1 cellular context compared by ENCODE assay signal in the genomic region with DNA sequence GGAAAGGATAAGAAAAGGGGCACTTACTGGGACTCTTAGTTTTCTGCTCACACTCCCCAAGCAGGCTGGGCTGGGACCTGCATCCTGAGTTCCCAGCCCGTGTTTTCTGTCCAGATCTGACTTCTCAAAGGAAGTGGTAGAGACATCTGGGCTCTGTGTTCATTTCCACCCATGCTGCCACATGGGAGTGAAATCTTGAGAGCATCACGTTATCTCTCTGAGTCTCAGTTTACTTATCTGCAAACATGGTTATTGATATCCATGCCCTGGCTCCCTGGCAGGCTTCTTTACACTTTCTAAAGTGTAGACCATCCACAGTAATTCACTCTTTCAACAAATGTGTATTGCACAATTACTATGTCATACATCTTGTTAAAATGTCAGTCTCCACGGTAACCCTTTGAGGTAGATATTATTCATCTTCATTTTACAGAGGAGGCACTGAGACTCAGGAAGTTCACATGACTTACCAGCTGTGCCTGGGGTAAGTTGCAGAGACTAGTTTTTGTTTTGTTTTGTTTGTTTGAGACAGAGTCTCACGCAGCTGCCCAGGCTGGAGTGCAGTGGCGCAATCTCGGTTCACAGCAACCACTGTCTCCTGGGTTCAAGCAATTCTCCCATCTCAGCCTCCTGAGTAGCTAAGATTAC.
TF ChIP-seq lines count a peak whose summit lies in the region.

No MANE protein-coding gene starts in this region.

TF ChIP-seq in A549, 52 proteins besides CTCF, POLR2A, EP300 and RAD21 (continued from another document):
- TF ChIP-seq, protein P1, sequence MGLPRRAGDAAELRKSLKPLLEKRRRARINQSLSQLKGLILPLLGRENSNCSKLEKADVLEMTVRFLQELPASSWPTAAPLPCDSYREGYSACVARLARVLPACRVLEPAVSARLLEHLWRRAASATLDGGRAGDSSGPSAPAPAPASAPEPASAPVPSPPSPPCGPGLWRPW (IDR thresholded peaks at IDR 0.05) = peak; percentile 49; the same call in 1 of the 2 replicates
- TF ChIP-seq CHD2 (IDR thresholded peaks at IDR 0.05; ENCODE audit: low read length, partially characterized antibody) = no peak
- no peak for TF ChIP-seq FOSL2 (IDR thresholded peaks at IDR 0.05)
- peak; percentile 44; the same call in 1 of the 2 replicates for TF ChIP-seq FOSL2 (CRISPR knock-in tag; IDR thresholded peaks at IDR 0.05)
- TF ChIP-seq, protein P2, sequence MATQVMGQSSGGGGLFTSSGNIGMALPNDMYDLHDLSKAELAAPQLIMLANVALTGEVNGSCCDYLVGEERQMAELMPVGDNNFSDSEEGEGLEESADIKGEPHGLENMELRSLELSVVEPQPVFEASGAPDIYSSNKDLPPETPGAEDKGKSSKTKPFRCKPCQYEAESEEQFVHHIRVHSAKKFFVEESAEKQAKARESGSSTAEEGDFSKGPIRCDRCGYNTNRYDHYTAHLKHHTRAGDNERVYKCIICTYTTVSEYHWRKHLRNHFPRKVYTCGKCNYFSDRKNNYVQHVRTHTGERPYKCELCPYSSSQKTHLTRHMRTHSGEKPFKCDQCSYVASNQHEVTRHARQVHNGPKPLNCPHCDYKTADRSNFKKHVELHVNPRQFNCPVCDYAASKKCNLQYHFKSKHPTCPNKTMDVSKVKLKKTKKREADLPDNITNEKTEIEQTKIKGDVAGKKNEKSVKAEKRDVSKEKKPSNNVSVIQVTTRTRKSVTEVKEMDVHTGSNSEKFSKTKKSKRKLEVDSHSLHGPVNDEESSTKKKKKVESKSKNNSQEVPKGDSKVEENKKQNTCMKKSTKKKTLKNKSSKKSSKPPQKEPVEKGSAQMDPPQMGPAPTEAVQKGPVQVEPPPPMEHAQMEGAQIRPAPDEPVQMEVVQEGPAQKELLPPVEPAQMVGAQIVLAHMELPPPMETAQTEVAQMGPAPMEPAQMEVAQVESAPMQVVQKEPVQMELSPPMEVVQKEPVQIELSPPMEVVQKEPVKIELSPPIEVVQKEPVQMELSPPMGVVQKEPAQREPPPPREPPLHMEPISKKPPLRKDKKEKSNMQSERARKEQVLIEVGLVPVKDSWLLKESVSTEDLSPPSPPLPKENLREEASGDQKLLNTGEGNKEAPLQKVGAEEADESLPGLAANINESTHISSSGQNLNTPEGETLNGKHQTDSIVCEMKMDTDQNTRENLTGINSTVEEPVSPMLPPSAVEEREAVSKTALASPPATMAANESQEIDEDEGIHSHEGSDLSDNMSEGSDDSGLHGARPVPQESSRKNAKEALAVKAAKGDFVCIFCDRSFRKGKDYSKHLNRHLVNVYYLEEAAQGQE (IDR thresholded peaks at IDR 0.05) = no peak
- TF ChIP-seq HDAC2 (IDR thresholded peaks at IDR 0.05) = no peak
- TF ChIP-seq NFE2L2 (conservative IDR thresholded peaks at IDR 0.05; ENCODE audit: low read length) = no peak
- no peak for TF ChIP-seq GATA3 (IDR thresholded peaks at IDR 0.05; ENCODE audit: borderline replicate concordance)
- TF ChIP-seq ZNF302 (CRISPR knock-in tag; IDR thresholded peaks at IDR 0.05) = no peak
- no peak for TF ChIP-seq KDM5A (IDR thresholded peaks at IDR 0.05)
- TF ChIP-seq, protein P3, sequence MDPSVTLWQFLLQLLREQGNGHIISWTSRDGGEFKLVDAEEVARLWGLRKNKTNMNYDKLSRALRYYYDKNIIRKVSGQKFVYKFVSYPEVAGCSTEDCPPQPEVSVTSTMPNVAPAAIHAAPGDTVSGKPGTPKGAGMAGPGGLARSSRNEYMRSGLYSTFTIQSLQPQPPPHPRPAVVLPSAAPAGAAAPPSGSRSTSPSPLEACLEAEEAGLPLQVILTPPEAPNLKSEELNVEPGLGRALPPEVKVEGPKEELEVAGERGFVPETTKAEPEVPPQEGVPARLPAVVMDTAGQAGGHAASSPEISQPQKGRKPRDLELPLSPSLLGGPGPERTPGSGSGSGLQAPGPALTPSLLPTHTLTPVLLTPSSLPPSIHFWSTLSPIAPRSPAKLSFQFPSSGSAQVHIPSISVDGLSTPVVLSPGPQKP (IDR thresholded peaks at IDR 0.05; ENCODE audit: low read depth, low read length) = no peak
- TF ChIP-seq MYC (IDR thresholded peaks at IDR 0.05; ENCODE audit: borderline replicate concordance, low read length) = no peak
- TF ChIP-seq ZC3H11A (IDR thresholded peaks at IDR 0.05) = no peak
- TF ChIP-seq RCOR1 (IDR thresholded peaks at IDR 0.05; ENCODE audit: low read depth, low read length) = no peak
- peak; percentile 41; the same call in 1 of the 2 replicates for TF ChIP-seq JUNB (IDR thresholded peaks at IDR 0.05)
- TF ChIP-seq CEBPB (IDR thresholded peaks at IDR 0.05) = peak; percentile 89
- TF ChIP-seq, protein P4, sequence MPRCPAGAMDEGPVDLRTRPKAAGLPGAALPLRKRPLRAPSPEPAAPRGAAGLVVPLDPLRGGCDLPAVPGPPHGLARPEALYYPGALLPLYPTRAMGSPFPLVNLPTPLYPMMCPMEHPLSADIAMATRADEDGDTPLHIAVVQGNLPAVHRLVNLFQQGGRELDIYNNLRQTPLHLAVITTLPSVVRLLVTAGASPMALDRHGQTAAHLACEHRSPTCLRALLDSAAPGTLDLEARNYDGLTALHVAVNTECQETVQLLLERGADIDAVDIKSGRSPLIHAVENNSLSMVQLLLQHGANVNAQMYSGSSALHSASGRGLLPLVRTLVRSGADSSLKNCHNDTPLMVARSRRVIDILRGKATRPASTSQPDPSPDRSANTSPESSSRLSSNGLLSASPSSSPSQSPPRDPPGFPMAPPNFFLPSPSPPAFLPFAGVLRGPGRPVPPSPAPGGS (IDR thresholded peaks at IDR 0.05) = no peak
- no peak for TF ChIP-seq CBX2 (IDR thresholded peaks at IDR 0.05; ENCODE audit: borderline replicate concordance, low read depth)
- TF ChIP-seq POLR2AphosphoS2 (conservative IDR thresholded peaks at IDR 0.05; ENCODE audit: low read length) = no peak
- no peak for TF ChIP-seq RNF2 (IDR thresholded peaks at IDR 0.05; ENCODE audit: borderline replicate concordance, low read depth)
- TF ChIP-seq TP53 (CRISPR knock-in tag; IDR thresholded peaks at IDR 0.05) = no peak
- TF ChIP-seq PHF8 (IDR thresholded peaks at IDR 0.05; ENCODE audit: borderline replicate concordance, low read depth) = no peak
- no peak for TF ChIP-seq CBX8 (IDR thresholded peaks at IDR 0.05)
- no peak for TF ChIP-seq SREBF2 (IDR thresholded peaks at IDR 0.05)
- no peak for TF ChIP-seq RFX5 (IDR thresholded peaks at IDR 0.05)
- TF ChIP-seq SMC3 (IDR thresholded peaks at IDR 0.05) = no peak
- no peak for TF ChIP-seq HEYL (CRISPR knock-in tag; IDR thresholded peaks at IDR 0.05)
- TF ChIP-seq HOXB5 (CRISPR knock-in tag; IDR thresholded peaks at IDR 0.05) = 0 out of 2 replicates have a peak, but pooled peaks have one; percentile 42
- TF ChIP-seq NPAS2 (CRISPR knock-in tag; IDR thresholded peaks at IDR 0.05; ENCODE audit: borderline replicate concordance) = no peak
- TF ChIP-seq, protein P5, sequence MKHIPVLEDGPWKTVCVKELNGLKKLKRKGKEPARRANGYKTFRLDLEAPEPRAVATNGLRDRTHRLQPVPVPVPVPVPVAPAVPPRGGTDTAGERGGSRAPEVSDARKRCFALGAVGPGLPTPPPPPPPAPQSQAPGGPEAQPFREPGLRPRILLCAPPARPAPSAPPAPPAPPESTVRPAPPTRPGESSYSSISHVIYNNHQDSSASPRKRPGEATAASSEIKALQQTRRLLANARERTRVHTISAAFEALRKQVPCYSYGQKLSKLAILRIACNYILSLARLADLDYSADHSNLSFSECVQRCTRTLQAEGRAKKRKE (CRISPR knock-in tag; IDR thresholded peaks at IDR 0.05; ENCODE audit: low read depth) = no peak
- TF ChIP-seq CHD4 (IDR thresholded peaks at IDR 0.05; ENCODE audit: borderline replicate concordance) = no peak
- TF ChIP-seq, protein P6, sequence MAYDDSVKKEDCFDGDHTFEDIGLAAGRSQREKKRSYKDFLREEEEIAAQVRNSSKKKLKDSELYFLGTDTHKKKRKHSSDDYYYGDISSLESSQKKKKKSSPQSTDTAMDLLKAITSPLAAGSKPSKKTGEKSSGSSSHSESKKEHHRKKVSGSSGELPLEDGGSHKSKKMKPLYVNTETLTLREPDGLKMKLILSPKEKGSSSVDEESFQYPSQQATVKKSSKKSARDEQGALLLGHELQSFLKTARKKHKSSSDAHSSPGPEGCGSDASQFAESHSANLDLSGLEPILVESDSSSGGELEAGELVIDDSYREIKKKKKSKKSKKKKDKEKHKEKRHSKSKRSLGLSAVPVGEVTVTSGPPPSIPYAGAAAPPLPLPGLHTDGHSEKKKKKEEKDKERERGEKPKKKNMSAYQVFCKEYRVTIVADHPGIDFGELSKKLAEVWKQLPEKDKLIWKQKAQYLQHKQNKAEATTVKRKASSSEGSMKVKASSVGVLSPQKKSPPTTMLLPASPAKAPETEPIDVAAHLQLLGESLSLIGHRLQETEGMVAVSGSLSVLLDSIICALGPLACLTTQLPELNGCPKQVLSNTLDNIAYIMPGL (CRISPR knock-in tag; IDR thresholded peaks at IDR 0.05; ENCODE audit: borderline replicate concordance) = no peak
- no peak for TF ChIP-seq EHMT2 (IDR thresholded peaks at IDR 0.05; ENCODE audit: low read depth)
- TF ChIP-seq, protein P7, sequence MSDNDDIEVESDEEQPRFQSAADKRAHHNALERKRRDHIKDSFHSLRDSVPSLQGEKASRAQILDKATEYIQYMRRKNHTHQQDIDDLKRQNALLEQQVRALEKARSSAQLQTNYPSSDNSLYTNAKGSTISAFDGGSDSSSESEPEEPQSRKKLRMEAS (IDR thresholded peaks at IDR 0.05) = no peak
- TF ChIP-seq KDM1A (IDR thresholded peaks at IDR 0.05; ENCODE audit: low read depth) = no peak
- TF ChIP-seq FOXS1 (CRISPR knock-in tag; IDR thresholded peaks at IDR 0.05) = no peak
- TF ChIP-seq MAFK (IDR thresholded peaks at IDR 0.05; ENCODE audit: partially characterized antibody) = no peak
- TF ChIP-seq JUN (IDR thresholded peaks at IDR 0.05) = peak; percentile 25 to 57; a peak in 2 of 5 replicates
- TF ChIP-seq FOSB (CRISPR knock-in tag; IDR thresholded peaks at IDR 0.05) = no peak
- no peak for TF ChIP-seq ZSCAN20 (CRISPR knock-in tag; IDR thresholded peaks at IDR 0.05)
- no peak for TF ChIP-seq HOXB13 (CRISPR knock-in tag; IDR thresholded peaks at IDR 0.05; ENCODE audit: low read depth)
- no peak for TF ChIP-seq RARB (CRISPR knock-in tag; IDR thresholded peaks at IDR 0.05)
- TF ChIP-seq, protein P8, sequence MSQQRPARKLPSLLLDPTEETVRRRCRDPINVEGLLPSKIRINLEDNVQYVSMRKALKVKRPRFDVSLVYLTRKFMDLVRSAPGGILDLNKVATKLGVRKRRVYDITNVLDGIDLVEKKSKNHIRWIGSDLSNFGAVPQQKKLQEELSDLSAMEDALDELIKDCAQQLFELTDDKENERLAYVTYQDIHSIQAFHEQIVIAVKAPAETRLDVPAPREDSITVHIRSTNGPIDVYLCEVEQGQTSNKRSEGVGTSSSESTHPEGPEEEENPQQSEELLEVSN (IDR thresholded peaks at IDR 0.05; ENCODE audit: borderline replicate concordance, low read depth) = no peak
- TF ChIP-seq ZFP36 (IDR thresholded peaks at IDR 0.05; ENCODE audit: borderline replicate concordance, partially characterized antibody) = no peak
